ENCODE assay signal across 15 cellular contexts in the genomic region with DNA sequence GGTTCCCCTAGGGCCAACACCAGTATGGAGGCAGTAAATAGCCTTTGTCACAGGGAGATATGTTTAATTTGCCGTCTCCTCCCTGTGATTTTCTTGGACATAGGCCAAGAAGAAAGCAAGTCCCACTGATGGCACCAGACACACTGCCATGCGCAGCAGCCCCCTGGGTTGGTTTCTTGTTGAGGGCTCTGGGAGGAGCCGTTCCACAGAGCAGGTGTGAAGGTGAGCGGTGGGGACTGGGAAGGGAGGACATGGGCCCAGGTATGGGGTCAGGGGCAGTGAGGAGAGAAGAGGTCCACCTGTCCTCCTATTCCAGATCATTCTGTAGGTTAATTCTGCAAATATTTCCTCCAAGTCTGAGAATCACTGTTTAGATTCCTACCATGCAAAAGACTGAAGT.
A peak's percentile ranks its signal among the peaks of the same experiment; 100 is the strongest.
DNase-seq lines count a peak whose midpoint lies in the region; ATAC-seq and TF ChIP-seq lines count a peak whose summit lies in the region.
"Had no signal": no experiment of that assay in that cellular context is flagged by ENCODE, and none has a peak within 500 bp of the region (broad histone marks: within the 10 kb centered on the region; RNA-seq: fewer than 3 reads in every experiment).

No MANE protein-coding gene starts in this region.

- H3K27me3 Mint-ChIP-seq in progenitor cell of endocrine pancreas: peaks cover 3% of the 10 kb centered on the region

- H3K9me3 Mint-ChIP-seq in progenitor cell of endocrine pancreas (ENCODE audit: low read depth): no peaks in the 10 kb centered on the region

- H3K4me3 ChIP-seq in right cardiac atrium (ENCODE audit: low read length): no peak overlapping the region
- H3K4me3 ChIP-seq: BLaER1 treated with 17β-estradiol and CSF1 and Interleukin-3, amounts not matched to agents 10 nM and 100 nM; GM12878; GM23248 had no signal

- H3K27ac Mint-ChIP-seq in progenitor cell of endocrine pancreas: peak overlapping the region; percentile 56
- H3K27ac Mint-ChIP-seq: CD4-positive, alpha-beta T cell had no signal

- H3K4me1 ChIP-seq in right cardiac atrium (ENCODE audit: control insufficient read depth, insufficient read depth, low read length): peaks cover 4% of the 10 kb centered on the region
- H3K4me1 ChIP-seq: BLaER1 treated with 17β-estradiol and CSF1 and Interleukin-3, amounts not matched to agents 10 nM and 100 nM had no signal

- 77% methylated on average over 4 of the region's 4 CpGs for WGBS in right cardiac atrium

- peak; percentile 4 for DNase-seq in NCI-H1105 treated with DMSO at 0.1 percent for 48 hours (lab: John Stamatoyannopoulos, UW)
- no peak for DNase-seq in NCI-H1105 (lab: John Stamatoyannopoulos, UW)
- peak; percentile 54 for DNase-seq in Right ventricle myocardium inferior (ENCODE audit: missing footprints)
- DNase-seq in right cardiac atrium: no peak
- DNase-seq in NCI-H69 (lab: John Stamatoyannopoulos, UW): peak; percentile 20
- DNase-seq in progenitor cell of endocrine pancreas (ENCODE audit: low spot score, unreplicated experiment): no peak
- DNase-seq: CD4-positive, alpha-beta T cell; DMS79; GM23248; H7 had no signal

- H3K9me3 ChIP-seq in right cardiac atrium (ENCODE audit: control insufficient read depth, low read length): no peaks in the 10 kb centered on the region
- H3K9me3 ChIP-seq: BLaER1 treated with 17β-estradiol and CSF1 and Interleukin-3, amounts not matched to agents 10 nM and 100 nM had no signal

- H3K27me3 ChIP-seq in right cardiac atrium (ENCODE audit: control insufficient read depth, insufficient read depth): no peaks in the 10 kb centered on the region
- H3K27me3 ChIP-seq: BLaER1 treated with 17β-estradiol and CSF1 and Interleukin-3, amounts not matched to agents 10 nM and 100 nM had no signal

- no peak for ATAC-seq in Right ventricle myocardium inferior
- no peak for ATAC-seq in right cardiac atrium
- no peak for ATAC-seq in GM18870 (IDR thresholded peaks at IDR 0.05; ENCODE audit: unreplicated experiment)
- no peak for ATAC-seq in HG03097 (IDR thresholded peaks at IDR 0.05; ENCODE audit: low FRiP score, unreplicated experiment)
- ATAC-seq: GM12878 had no signal

- no peaks in the 10 kb centered on the region for H3K4me1 Mint-ChIP-seq in progenitor cell of endocrine pancreas (ENCODE audit: low read depth)

- no peak for TF ChIP-seq CTCF in progenitor cell of endocrine pancreas (IDR thresholded peaks at IDR 0.05; ENCODE audit: unreplicated experiment)

- no peaks in the 10 kb centered on the region for H3K36me3 Mint-ChIP-seq in progenitor cell of endocrine pancreas (ENCODE audit: insufficient read depth)

- intact Hi-C loops in Right ventricle myocardium inferior (cut with DNase I): no loop called here
- intact Hi-C loops in right cardiac atrium (cut with DNase I): no loop called here

- no peak overlapping the region for H3K4me3 Mint-ChIP-seq in progenitor cell of endocrine pancreas (ENCODE audit: low read depth)
- H3K4me3 Mint-ChIP-seq: CD4-positive, alpha-beta T cell had no signal

- H3K27ac ChIP-seq in right cardiac atrium (ENCODE audit: low read length): no peak overlapping the region
- H3K27ac ChIP-seq: 22Rv1; BLaER1 treated with 17β-estradiol and CSF1 and Interleukin-3, amounts not matched to agents 10 nM and 100 nM; GM23248 had no signal

Comparison
In these comparisons a context has a peak if more than half of its experiments do, and no peak if none do; other contexts are left out.
1. DNase-seq: peak in NCI-H1105 treated with DMSO at 0.1 percent for 48 hours (single experiment), Right ventricle myocardium inferior (single experiment) and NCI-H69 (single experiment); none in NCI-H1105 (single experiment), right cardiac atrium (0 of 3) and progenitor cell of endocrine pancreas (single experiment).